In the genomic region with DNA sequence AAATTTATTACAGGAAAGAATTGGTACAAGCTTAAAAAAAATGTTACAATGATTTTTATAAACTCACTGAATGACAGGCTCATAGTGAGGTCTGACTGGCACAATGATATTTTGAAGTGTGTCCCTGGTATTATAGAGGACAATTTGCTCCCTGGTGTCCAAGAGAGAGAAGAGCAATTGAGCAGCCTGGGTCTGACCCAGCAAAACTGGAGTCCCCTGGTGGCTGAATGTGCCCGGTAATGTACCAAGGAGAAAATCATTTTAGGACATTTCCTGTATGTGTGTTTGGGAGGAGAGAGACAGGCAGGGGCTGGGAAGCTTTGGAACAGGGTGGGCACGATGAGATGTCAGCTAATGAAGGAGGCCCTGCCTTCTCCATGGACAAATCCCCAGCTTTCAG, we compare ENCODE assay signal across 9 cellular contexts.
DNase-seq lines count a peak whose midpoint lies in the region; ATAC-seq and TF ChIP-seq lines count a peak whose summit lies in the region.
"Had no signal": no experiment of that assay in that cellular context is flagged by ENCODE, and none has a peak within 500 bp of the region (broad histone marks: within the 10 kb centered on the region; RNA-seq: fewer than 3 reads in every experiment).

No MANE protein-coding gene starts in this region.

- H3K27ac ChIP-seq in OCI-LY1 (ENCODE audit: low read depth, low read length, poor library complexity, severe bottlenecking) (peak overlapping the region; percentile 84), endodermal cell (ENCODE audit: low read depth, low read length) (no peak overlapping the region), neural cell (ENCODE audit: low read length) (no peak overlapping the region)

- H3K79me2 ChIP-seq in OCI-LY1 (ENCODE audit: insufficient read depth, low read length): peaks cover 20% of the 10 kb centered on the region
- H3K79me2 ChIP-seq in neural cell (replicated peaks; ENCODE audit: insufficient read depth, low read length): peaks cover 36% of the 10 kb centered on the region

- TF ChIP-seq CTCF in OCI-LY1 (IDR thresholded peaks at IDR 0.05; ENCODE audit: low read length) (peak; percentile 68), endodermal cell (conservative IDR thresholded peaks at IDR 0.05) (peak; percentile 79), neural cell (IDR thresholded peaks at IDR 0.05; ENCODE audit: poor library complexity, severe bottlenecking) (peak; percentile 13)

- H3K4me3 ChIP-seq in OCI-LY1 (ENCODE audit: low read depth, low read length, poor library complexity, severe bottlenecking): no peak overlapping the region
- no peak overlapping the region for H3K4me3 ChIP-seq in endodermal cell (ENCODE audit: low read length)
- no peak overlapping the region for H3K4me3 ChIP-seq in neural cell (ENCODE audit: low read length)

- H3K4me1 ChIP-seq in OCI-LY1 (ENCODE audit: insufficient read depth, low read length, severe bottlenecking): peaks cover 72% of the 10 kb centered on the region
- H3K4me1 ChIP-seq in endodermal cell (ENCODE audit: control insufficient read depth, insufficient read depth, low read length): peaks cover 13% of the 10 kb centered on the region

- no peaks in the 10 kb centered on the region for H3K9me3 Mint-ChIP-seq in endodermal cell

- no peaks in the 10 kb centered on the region for H4K20me1 ChIP-seq in OCI-LY1 (ENCODE audit: insufficient read depth, low read length)
- H4K20me1 ChIP-seq in neural cell (ENCODE audit: insufficient read depth): no peaks in the 10 kb centered on the region

- TF ChIP-seq RAD21 in neural cell (conservative IDR thresholded peaks at IDR 0.05): no peak

- no peak overlapping the region for H2AFZ ChIP-seq in OCI-LY1 (ENCODE audit: low read length)
- no peak overlapping the region for H2AFZ ChIP-seq in neural cell (ENCODE audit: low read depth, low read length)

- peaks cover 40% of the 10 kb centered on the region for H3K4me1 Mint-ChIP-seq in endodermal cell

- H3K9me3 ChIP-seq in OCI-LY1 (ENCODE audit: low read length): no peaks in the 10 kb centered on the region
- H3K9me3 ChIP-seq in endodermal cell (ENCODE audit: control insufficient read depth, low read length): no peaks in the 10 kb centered on the region
- H3K9me3 ChIP-seq in neural cell (ENCODE audit: low read length): no peaks in the 10 kb centered on the region

- H3K9ac ChIP-seq in OCI-LY1 (ENCODE audit: low read length): no peak overlapping the region; the same call in 1 of the 2 replicates
- H3K9ac ChIP-seq in endodermal cell (ENCODE audit: extremely low read depth, low read length, poor library complexity, severe bottlenecking): no peak overlapping the region
- H3K9ac ChIP-seq in neural cell (ENCODE audit: low read length): no peak overlapping the region

- H3K4me3 Mint-ChIP-seq in endodermal cell: no peak overlapping the region
- H3K4me3 Mint-ChIP-seq: B cell had no signal

- ATAC-seq in HG02981 (IDR thresholded peaks at IDR 0.05; ENCODE audit: unreplicated experiment) (no peak), GM18858 (IDR thresholded peaks at IDR 0.05; ENCODE audit: unreplicated experiment) (no peak)

- H3K27me3 ChIP-seq in OCI-LY1 (ENCODE audit: insufficient read depth, low read length) (no peaks in the 10 kb centered on the region), endodermal cell (ENCODE audit: control insufficient read depth, insufficient read depth, low read length, poor library complexity, severe bottlenecking) (no peaks in the 10 kb centered on the region), neural cell (ENCODE audit: insufficient read depth, low read depth, low read length) (no peaks in the 10 kb centered on the region)

- DNase-seq in NCI-H146 (lab: John Stamatoyannopoulos, UW): peak; percentile 10
- DNase-seq in NCI-H146 treated with DMSO at 0.1 percent for 48 hours (lab: John Stamatoyannopoulos, UW; ENCODE audit: unreplicated experiment): no peak
- peak; percentile 71 for DNase-seq in endodermal cell
- DNase-seq in stimulated activated CD4-positive, alpha-beta T cell treated with anti-CD3 and anti-CD28 coated beads, Interleukin-2, amount 100 ng/mL, for 48 hours: no peak

- H3K9me2 ChIP-seq in OCI-LY1 (ENCODE audit: low read depth, low read length): no peaks in the 10 kb centered on the region
- no peaks in the 10 kb centered on the region for H3K9me2 ChIP-seq in neural cell (ENCODE audit: insufficient read depth, low read length)

- H3K36me3 ChIP-seq in OCI-LY1 (ENCODE audit: insufficient read depth, low read length) (no peaks in the 10 kb centered on the region), endodermal cell (ENCODE audit: control insufficient read depth, insufficient read depth, low read length) (no peaks in the 10 kb centered on the region), neural cell (ENCODE audit: insufficient read depth, low read length) (no peaks in the 10 kb centered on the region)

- peak overlapping the region; percentile 12; the same call in 1 of the 2 replicates for H3K4me2 ChIP-seq in OCI-LY1 (ENCODE audit: low read length)
- H3K4me2 ChIP-seq in neural cell (ENCODE audit: low read length): no peak overlapping the region

- 57 to 63% methylated on average over 2 of the region's 2 CpGs for WGBS in endodermal cell (ENCODE audit: insufficient coverage in 1 of 2, insufficient read length in 1 of 2), 2 experiments

- no peak for TF ChIP-seq EP300 in neural cell (conservative IDR thresholded peaks at IDR 0.05; ENCODE audit: poor library complexity, severe bottlenecking)

- H3K27me3 Mint-ChIP-seq in endodermal cell (ENCODE audit: insufficient read depth): no peaks in the 10 kb centered on the region

- H3K36me3 Mint-ChIP-seq in endodermal cell (ENCODE audit: low read depth): no peaks in the 10 kb centered on the region

- H3K27ac Mint-ChIP-seq in endodermal cell: peak overlapping the region; percentile 5
- H3K27ac Mint-ChIP-seq: B cell had no signal

- H3F3A ChIP-seq in OCI-LY1 (ENCODE audit: insufficient read depth, low read length) (peaks cover 7% of the 10 kb centered on the region), neural cell (ENCODE audit: insufficient read depth, low read length, poor library complexity, severe bottlenecking) (peaks cover 5% of the 10 kb centered on the region)

TF ChIP-seq in neural cell, 6 proteins besides CTCF, POLR2A, EP300 and RAD21:
- TF ChIP-seq POLR2AphosphoS5 (IDR thresholded peaks at IDR 0.05): no peak
- TF ChIP-seq, protein P1, sequence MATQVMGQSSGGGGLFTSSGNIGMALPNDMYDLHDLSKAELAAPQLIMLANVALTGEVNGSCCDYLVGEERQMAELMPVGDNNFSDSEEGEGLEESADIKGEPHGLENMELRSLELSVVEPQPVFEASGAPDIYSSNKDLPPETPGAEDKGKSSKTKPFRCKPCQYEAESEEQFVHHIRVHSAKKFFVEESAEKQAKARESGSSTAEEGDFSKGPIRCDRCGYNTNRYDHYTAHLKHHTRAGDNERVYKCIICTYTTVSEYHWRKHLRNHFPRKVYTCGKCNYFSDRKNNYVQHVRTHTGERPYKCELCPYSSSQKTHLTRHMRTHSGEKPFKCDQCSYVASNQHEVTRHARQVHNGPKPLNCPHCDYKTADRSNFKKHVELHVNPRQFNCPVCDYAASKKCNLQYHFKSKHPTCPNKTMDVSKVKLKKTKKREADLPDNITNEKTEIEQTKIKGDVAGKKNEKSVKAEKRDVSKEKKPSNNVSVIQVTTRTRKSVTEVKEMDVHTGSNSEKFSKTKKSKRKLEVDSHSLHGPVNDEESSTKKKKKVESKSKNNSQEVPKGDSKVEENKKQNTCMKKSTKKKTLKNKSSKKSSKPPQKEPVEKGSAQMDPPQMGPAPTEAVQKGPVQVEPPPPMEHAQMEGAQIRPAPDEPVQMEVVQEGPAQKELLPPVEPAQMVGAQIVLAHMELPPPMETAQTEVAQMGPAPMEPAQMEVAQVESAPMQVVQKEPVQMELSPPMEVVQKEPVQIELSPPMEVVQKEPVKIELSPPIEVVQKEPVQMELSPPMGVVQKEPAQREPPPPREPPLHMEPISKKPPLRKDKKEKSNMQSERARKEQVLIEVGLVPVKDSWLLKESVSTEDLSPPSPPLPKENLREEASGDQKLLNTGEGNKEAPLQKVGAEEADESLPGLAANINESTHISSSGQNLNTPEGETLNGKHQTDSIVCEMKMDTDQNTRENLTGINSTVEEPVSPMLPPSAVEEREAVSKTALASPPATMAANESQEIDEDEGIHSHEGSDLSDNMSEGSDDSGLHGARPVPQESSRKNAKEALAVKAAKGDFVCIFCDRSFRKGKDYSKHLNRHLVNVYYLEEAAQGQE (IDR thresholded peaks at IDR 0.05; ENCODE audit: borderline replicate concordance): no peak

Comparison
In these comparisons a context has a peak if more than half of its experiments do, and no peak if none do; other contexts are left out.
1. DNase-seq: peak in NCI-H146 (single experiment) and endodermal cell (single experiment); none in NCI-H146 treated with DMSO at 0.1 percent for 48 hours (single experiment) and stimulated activated CD4-positive, alpha-beta T cell treated with anti-CD3 and anti-CD28 coated beads, Interleukin-2, amount 100 ng/mL, for 48 hours (0 of 2).
2. CTCF ChIP-seq: peak in every context shown above with its lines; median percentile 79 in endodermal cell; 68 in OCI-LY1; 13 in neural cell.